14 cellular contexts compared by ENCODE assay signal in genomic region chr14:50055461-50056228, GRCh38.
DNase-seq lines count a peak whose midpoint lies in the region; ATAC-seq, FAIRE-seq and TF ChIP-seq lines count a peak whose summit lies in the region.
"Had no signal": no experiment of that assay in that cellular context is flagged by ENCODE, and none has a peak within 500 bp of the region (broad histone marks: within the 10 kb centered on the region; RNA-seq: fewer than 3 reads in every experiment).

No MANE protein-coding gene starts in this region.

- DNase-seq in BE2C (no peak), LHCN-M2 (ENCODE audit: low read depth) (peak; percentile 32), adrenal gland (peak in 5 of 7 donors; percentile 17 to 53 (median 41)), left lung (peak; percentile 58 to 65), frontal cortex (ENCODE audit: low spot score in 2 of 2) (no peak), foreskin melanocyte (no peak), H4 (ENCODE audit: low spot score) (no peak)
- DNase-seq in stimulated activated CD4-positive, alpha-beta T cell treated with anti-CD3 and anti-CD28 coated beads, Interleukin-2, amount 100 ng/mL, for 48 hours, result no peak
- DNase-seq: activated CD4-positive, alpha-beta memory T cell treated with anti-CD3 and anti-CD28 coated beads for 36 hours; NCI-H2107; SJCRH30; stimulated activated CD4-positive, alpha-beta T cell treated with anti-CD3 and anti-CD28 coated beads, Interleukin-1b, Interleukin-23, amount 100 ng/mL, for 48 hours had no signal

- H3K4me1 ChIP-seq in BE2C, result peaks cover 9% of the 10 kb centered on the region
- peaks cover under 1 to 11% of the 10 kb centered on the region in 2 donors for H3K4me1 ChIP-seq in adrenal gland (replicated peaks in 1 of 2)
- H3K4me1 ChIP-seq in left lung, result peaks cover 4 to 30% of the 10 kb centered on the region in 2 donors

- H3K4me3 ChIP-seq in BE2C (ENCODE audit: low read depth, low read length) (no peak overlapping the region), adrenal gland (no peak overlapping the region), left lung (no peak overlapping the region)
- H3K4me3 ChIP-seq: SJCRH30 had no signal

- no peak for TF ChIP-seq POLR2A in adrenal gland (IDR thresholded peaks at IDR 0.05)

- peak; percentile 48 for ATAC-seq in left lung

- H3K27me3 ChIP-seq in BE2C (no peaks in the 10 kb centered on the region), adrenal gland (no peaks in the 10 kb centered on the region), left lung (no peaks in the 10 kb centered on the region)
- H3K27me3 ChIP-seq: SJCRH30 had no signal

- no peaks in the 10 kb centered on the region for H3K9me3 ChIP-seq in BE2C
- H3K9me3 ChIP-seq in adrenal gland (replicated peaks in 1 of 3), result no peaks in the 10 kb centered on the region
- no peaks in the 10 kb centered on the region for H3K9me3 ChIP-seq in left lung
- H3K9me3 ChIP-seq: neutrophil, SJCRH30 had no signal

- H3K36me3 ChIP-seq in BE2C, result no peaks in the 10 kb centered on the region
- H3K36me3 ChIP-seq in adrenal gland (replicated peaks in 1 of 2), result no peaks in the 10 kb centered on the region
- no peaks in the 10 kb centered on the region for H3K36me3 ChIP-seq in left lung
- H3K36me3 ChIP-seq: neutrophil, SJCRH30 had no signal

- TF ChIP-seq CTCF in BE2C (IDR thresholded peaks at IDR 0.05; ENCODE audit: low read depth, low read length), result peak; percentile 30
- peak in 5 of 6 experiments; percentile 17 to 32 (median 29) for TF ChIP-seq CTCF in adrenal gland (IDR thresholded peaks at IDR 0.05)
- no peak for TF ChIP-seq CTCF in left lung (IDR thresholded peaks at IDR 0.05)

- H3K27ac ChIP-seq in adrenal gland (no peak overlapping the region), left lung (no peak overlapping the region)
- H3K27ac ChIP-seq: C4-2B, neutrophil, SJCRH30 had no signal

- no peak for FAIRE-seq in frontal cortex (lab: Jason Lieb, UNC)

- intact Hi-C loops in adrenal gland (cut with DNase I) (loop anchor here in 1 of 2 donors (5.0 kb wide), 1 partner anchor 53 kb away; no protein-coding TSS in a partner anchor), left lung (cut with DNase I) (no loop called here)

- WGBS in adrenal gland, 4 donors, result 62 to 77% (median 74%) methylated on average over 13 to 14 of the region's 14 CpGs

Comparison
In these comparisons a context has a peak if more than half of its experiments do, and no peak if none do; other contexts are left out.
1. DNase-seq: peak in LHCN-M2 (single experiment), adrenal gland (5 of 7) and left lung (2 of 2); none in BE2C (single experiment), frontal cortex (0 of 2), stimulated activated CD4-positive, alpha-beta T cell treated with anti-CD3 and anti-CD28 coated beads, Interleukin-2, amount 100 ng/mL, for 48 hours (0 of 2), foreskin melanocyte (single experiment) and H4 (single experiment).
2. CTCF ChIP-seq: peak in BE2C (single experiment) and adrenal gland (5 of 6); none in left lung (0 of 2).